ENCODE assay signal across 8 cellular contexts in the genomic region with DNA sequence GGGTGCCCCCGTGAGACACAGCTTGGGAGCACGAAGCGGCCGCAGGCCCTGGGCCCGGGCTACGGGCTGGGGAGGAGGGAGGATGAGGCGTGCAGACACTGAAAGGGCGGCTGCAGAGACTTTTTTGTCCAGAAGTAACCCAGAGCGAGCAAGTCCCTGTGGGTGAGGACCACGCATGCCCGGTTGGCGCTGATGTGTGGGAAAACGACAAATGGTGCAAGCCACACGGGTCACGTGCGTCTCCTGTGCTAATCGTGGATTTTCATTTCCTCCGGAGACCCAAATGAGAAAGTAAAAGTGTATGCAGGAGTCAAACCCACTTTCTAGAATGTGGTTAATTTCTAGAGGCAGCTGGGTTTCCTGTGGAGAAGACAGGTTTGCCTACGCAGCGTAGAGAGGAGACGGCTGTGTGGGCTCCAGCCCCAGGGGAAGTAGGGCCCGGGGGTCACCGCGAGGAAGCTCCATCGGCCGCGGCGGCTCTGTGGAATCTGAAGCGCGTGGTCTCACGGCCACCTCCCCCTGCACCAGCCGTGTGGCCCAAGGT. TPM values are rescaled to one million over a fixed set of nuclear protein-coding genes. Genes with fewer than 3 reads are reported as not detected.
DNase-seq lines count a peak whose midpoint lies in the region; ATAC-seq and TF ChIP-seq lines count a peak whose summit lies in the region.

No MANE protein-coding gene starts in this region.

- H3K9me3 ChIP-seq in body of pancreas: no peaks in the 10 kb centered on the region
- no peaks in the 10 kb centered on the region for H3K9me3 ChIP-seq in MG63
- H3K9me3 ChIP-seq in ascending aorta: no peaks in the 10 kb centered on the region

- H3K27ac ChIP-seq in body of pancreas: peak overlapping the region; percentile 40 to 92 (median 81)
- no peak overlapping the region for H3K27ac ChIP-seq in ascending aorta

- H3K4me1 ChIP-seq in body of pancreas (peaks cover 70% of the 10 kb centered on the region), ascending aorta (no peaks in the 10 kb centered on the region)

- DNase-seq in T-helper 1 cell: peak; percentile 41 to 70 (median 62)
- DNase-seq in body of pancreas: peak; percentile 91 to 94 (median 93)
- peak; percentile 51 to 81 (median 55) for DNase-seq in stimulated activated CD4-positive, alpha-beta T cell treated with anti-CD3 and anti-CD28 coated beads, TNF-alpha, amount 100 ng/mL, for 24 hours (ENCODE audit: low read depth in 3 of 3)
- no peak for DNase-seq in MG63
- no peak for DNase-seq in ACHN
- no peak for DNase-seq in ascending aorta (ENCODE audit: low spot score in 2 of 2)

- TF ChIP-seq CTCF in body of pancreas (IDR thresholded peaks at IDR 0.05) (peak in 2 of 7 experiments; percentile 3 to 20), ascending aorta (IDR thresholded peaks at IDR 0.05) (no peak)

- 24 to 33% methylated on average over 20 to 32 of the region's 32 CpGs for WGBS in body of pancreas, 2 donors

- H3K27me3 ChIP-seq in body of pancreas (no peaks in the 10 kb centered on the region), MG63 (no peaks in the 10 kb centered on the region), ascending aorta (no peaks in the 10 kb centered on the region)

- in situ Hi-C loops in ACHN (cut with HindIII; ENCODE audit: low pct_ligation_motif_present, low pct_unique_long_range_greater_than_20kb, low sequenced_read_pairs): no loop called here

- H3K4me3 ChIP-seq in body of pancreas (peak overlapping the region; percentile 4 to 5), MG63 (no peak overlapping the region), ascending aorta (no peak overlapping the region)

- H3K36me3 ChIP-seq in body of pancreas (replicated peaks in 1 of 2; ENCODE audit: insufficient read depth in 1 of 2, low read depth in 2 of 2) (no peaks in the 10 kb centered on the region), MG63 (no peaks in the 10 kb centered on the region), ascending aorta (no peaks in the 10 kb centered on the region)

- intact Hi-C loops in body of pancreas (cut with DNase I) (no loop called here), ascending aorta (cut with DNase I) (no loop called here)

- peak; percentile 89 for ATAC-seq in GM18508 (IDR thresholded peaks at IDR 0.05; ENCODE audit: insufficient read depth, unreplicated experiment)
- peak; percentile 97 for ATAC-seq in HG02870 (IDR thresholded peaks at IDR 0.05; ENCODE audit: unreplicated experiment)
- peak; percentile 77 for ATAC-seq in body of pancreas

- peak in 2 of 3 donors; percentile 48 to 49 for TF ChIP-seq POLR2A in body of pancreas (IDR thresholded peaks at IDR 0.05)

RNA-seq across cellular contexts. Expression of a gene that starts 19.0 kb away (rescaled TPM):
- total RNA-seq in body of pancreas (10 to 100 TPM in 1 of 2 donors, 1 to 10 TPM in 1; 6.0 to 13.2 TPM), ascending aorta (16.5 TPM)
- 0.10 and 2.7 TPM in 2 replicates for total RNA-seq in MG63 (2014; rRNA removed; shearing (Covaris generic); ENCODE audit: low replicate concordance)

RNA-seq across cellular contexts. Expression of a gene that starts 34.7 kb away (rescaled TPM):
- total RNA-seq in body of pancreas (10 to 100 TPM; 15.6 to 29.0 TPM), ascending aorta (9.9 TPM)
- 11.5 and 14.3 TPM in 2 replicates for total RNA-seq in MG63 (2014; rRNA removed; shearing (Covaris generic); ENCODE audit: low replicate concordance)

Comparison
In these comparisons a context has a peak if more than half of its experiments do, and no peak if none do; other contexts are left out.
1. DNase-seq: peak in T-helper 1 cell (5 of 5), body of pancreas (4 of 4) and stimulated activated CD4-positive, alpha-beta T cell treated with anti-CD3 and anti-CD28 coated beads, TNF-alpha, amount 100 ng/mL, for 24 hours (3 of 3); none in MG63 (single experiment), ACHN (single experiment) and ascending aorta (0 of 2).
2. H3K27ac ChIP-seq: peak in body of pancreas (4 of 4); none in ascending aorta (0 of 2).
3. H3K4me3 ChIP-seq: peak in body of pancreas (2 of 2); none in MG63 (single experiment) and ascending aorta (0 of 2).
4. Peak in every context shown above with its lines, with median percentiles within 50 percentile points of each other: ATAC-seq.